2 cellular contexts compared by ENCODE assay signal in the genomic region with DNA sequence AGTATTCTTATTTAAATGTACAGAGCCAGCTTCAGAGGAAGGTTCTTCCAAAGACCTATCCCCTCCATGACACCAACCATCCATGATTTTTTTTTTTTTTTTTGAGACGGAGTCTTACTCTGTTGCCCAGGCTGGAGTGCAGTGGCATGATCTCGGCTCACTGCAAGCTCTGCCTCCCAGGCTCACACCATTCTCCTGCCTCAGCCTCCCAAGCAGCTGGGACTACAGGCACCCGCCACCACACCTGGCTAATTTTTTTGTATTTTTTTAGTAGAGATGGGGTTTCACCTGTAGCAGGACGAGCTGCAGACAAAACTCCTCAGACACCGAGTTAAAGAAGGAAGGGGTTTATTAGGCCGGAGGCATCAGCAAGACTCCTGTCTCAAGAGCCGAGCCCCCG.
TF ChIP-seq lines count a peak whose summit lies in the region.

No MANE protein-coding gene starts in this region.

TF ChIP-seq in WTC11, 78 proteins besides CTCF, POLR2A, EP300 and RAD21:
- TF ChIP-seq ZNF121 (CRISPR knock-in tag; IDR thresholded peaks at IDR 0.05) = 0 out of 2 replicates have a peak, but pooled peaks have one; percentile 66

TF ChIP-seq in HepG2, 621 proteins besides CTCF, POLR2A, EP300 and RAD21:
- TF ChIP-seq ZNF460 (CRISPR knock-in tag; IDR thresholded peaks at IDR 0.05; ENCODE audit: borderline replicate concordance) (peak; percentile 55; the same call in 1 of the 2 replicates), ZNF121 (CRISPR knock-in tag; IDR thresholded peaks at IDR 0.05) (0 out of 2 replicates have a peak, but pooled peaks have one; percentile 17)
